In genomic region chr1:116165572-116165971, GRCh38 we compare ENCODE assay signal across 21 cellular contexts. TPM values are rescaled to one million over a fixed set of nuclear protein-coding genes. Genes with fewer than 3 reads are reported as not detected.
DNase-seq lines count a peak whose midpoint lies in the region; ATAC-seq and TF ChIP-seq lines count a peak whose summit lies in the region.
"Had no signal": no experiment of that assay in that cellular context is flagged by ENCODE, and none has a peak within 500 bp of the region (broad histone marks: within the 10 kb centered on the region; RNA-seq: fewer than 3 reads in every experiment).

No MANE protein-coding gene starts in this region.

- no peak for TF ChIP-seq CTCF in coronary artery (IDR thresholded peaks at IDR 0.05)
- no peak for TF ChIP-seq CTCF in gastrocnemius medialis (IDR thresholded peaks at IDR 0.05 in 4 of 5, conservative IDR thresholded peaks at IDR 0.05 in 1 of 5)
- no peak for TF ChIP-seq CTCF in vagina (IDR thresholded peaks at IDR 0.05)
- no peak for TF ChIP-seq CTCF in BE2C (IDR thresholded peaks at IDR 0.05; ENCODE audit: low read depth, low read length)

- H3K9me3 ChIP-seq in gastrocnemius medialis, result no peaks in the 10 kb centered on the region
- H3K9me3 ChIP-seq in vagina, result no peaks in the 10 kb centered on the region
- no peaks in the 10 kb centered on the region for H3K9me3 ChIP-seq in BE2C
- H3K9me3 ChIP-seq: adrenal gland, SK-N-SH had no signal

- H3K36me3 ChIP-seq in gastrocnemius medialis (no peaks in the 10 kb centered on the region), vagina (no peaks in the 10 kb centered on the region), BE2C (no peaks in the 10 kb centered on the region)
- H3K36me3 ChIP-seq: adrenal gland, cardiac muscle cell had no signal

- H3K4me1 ChIP-seq in gastrocnemius medialis (peaks cover 0 to 13% of the 10 kb centered on the region in 2 donors), vagina (peaks cover 38% of the 10 kb centered on the region), BE2C (no peaks in the 10 kb centered on the region)

- ATAC-seq in left ventricle myocardium superior, result peak; percentile 72
- ATAC-seq in gastrocnemius medialis, result peak; percentile 48 to 56
- ATAC-seq: WTC11 had no signal

- TF ChIP-seq POLR2A in gastrocnemius medialis (IDR thresholded peaks at IDR 0.05) (no peak), vagina (IDR thresholded peaks at IDR 0.05) (no peak)

- H3K27ac ChIP-seq in coronary artery (peak overlapping the region; percentile 59 to 74), gastrocnemius medialis (peak overlapping the region in 3 of 4 donors; percentile 43 to 66 (median 52)), vagina (peak overlapping the region; percentile 47)
- H3K27ac ChIP-seq: cardiac muscle cell had no signal

- peak; percentile 78 for DNase-seq in coronary artery (ENCODE audit: low spot score)
- DNase-seq in left ventricle myocardium superior, result peak; percentile 83
- DNase-seq in gastrocnemius medialis, result peak; percentile 45 to 67
- DNase-seq in vagina (ENCODE audit: extremely low spot score in 2 of 2), result peak in 1 of 2 donors; percentile 86
- DNase-seq in BE2C, result no peak
- DNase-seq in stimulated activated CD4-positive, alpha-beta T cell treated with anti-CD3 and anti-CD28 coated beads, Interleukin-15, amount 100 ng/mL, for 24 hours, result no peak
- DNase-seq in epidermal melanocyte (ENCODE audit: insufficient read length, low spot score), result no peak
- DNase-seq: activated CD4-positive, alpha-beta memory T cell treated with anti-CD3 and anti-CD28 coated beads for 36 hours; activated gamma-delta T cell treated with Interleukin-2 at 50 U/mL for 16 hours; DMS53; foreskin fibroblast; hippocampal formation; NCI-H69; RPMI8226 had no signal

- H3K4me3 ChIP-seq in coronary artery, result no peak overlapping the region
- H3K4me3 ChIP-seq in gastrocnemius medialis, result no peak overlapping the region
- no peak overlapping the region for H3K4me3 ChIP-seq in vagina
- H3K4me3 ChIP-seq in BE2C (ENCODE audit: low read depth, low read length), result no peak overlapping the region
- H3K4me3 ChIP-seq: adrenal gland, cardiac muscle cell, lung had no signal

- H3K27me3 ChIP-seq in gastrocnemius medialis (no peaks in the 10 kb centered on the region), vagina (no peaks in the 10 kb centered on the region), BE2C (no peaks in the 10 kb centered on the region)
- H3K27me3 ChIP-seq: adrenal gland, cardiac muscle cell had no signal

- in situ Hi-C loops in gastrocnemius medialis (cut with MboI; ENCODE audit: low sequenced_read_pairs in 4 of 4), result loop anchor here in 1 of 4 donors (25.0 kb wide), 1 partner anchor 197 kb away; the partner anchor contains the start of gene ATP1A1

- intact Hi-C loops in left ventricle myocardium superior (cut with micrococcal nuclease) (no loop called here), gastrocnemius medialis (cut with DNase I; ENCODE audit: low total_unique reads) (no loop called here), vagina (cut with DNase I) (loop anchor here (10.0 kb wide), 1 partner anchor 209 kb away; the partner anchor contains the start of gene ATP1A1)

RNA-seq across cellular contexts. Expression of gene MAB21L3, which starts 54.4 kb away (rescaled TPM):
- not detected for total RNA-seq in left ventricle myocardium superior
- 1 to 10 TPM in 1 of 4 donors, under 1 TPM in 2, not detected in 1; 0.07 to 2.0 (median 0.16) TPM for total RNA-seq in gastrocnemius medialis
- total RNA-seq in vagina, result 4.4 TPM
- not detected for polyA plus RNA-seq in BE2C (2012; ENCODE audit: insufficient read depth, insufficient read length, low read depth)
- total RNA-seq: activated CD4-positive, alpha-beta memory T cell treated with anti-CD3 and anti-CD28 coated beads for 36 hours; dermis microvascular lymphatic vessel endothelial cell; T-helper 2 cell treated with Interferon-gamma antibody and Interleukin-4, amounts not matched to agents 100 ng/mL and 5 ng/mL, for 36 hours; WTC11 had no signal
- polyA plus RNA-seq: SK-N-SH had no signal

Comparison
In these comparisons a context has a peak if more than half of its experiments do, and no peak if none do; other contexts are left out.
1. DNase-seq: peak in coronary artery (single experiment), left ventricle myocardium superior (single experiment) and gastrocnemius medialis (2 of 2); none in BE2C (single experiment), stimulated activated CD4-positive, alpha-beta T cell treated with anti-CD3 and anti-CD28 coated beads, Interleukin-15, amount 100 ng/mL, for 24 hours (single experiment) and epidermal melanocyte (single experiment).
2. Peak in every context shown above with its lines, with median percentiles within 50 percentile points of each other: H3K27ac ChIP-seq.